Comparison of ENCODE assay signal across 7 cellular contexts in genomic region chr11:61587541-61587941, GRCh38. TPM values are rescaled to one million over a fixed set of nuclear protein-coding genes. Genes with fewer than 3 reads are reported as not detected.
DNase-seq lines count a peak whose midpoint lies in the region; ATAC-seq and TF ChIP-seq lines count a peak whose summit lies in the region.

No MANE protein-coding gene starts in this region.

- H3K4me3 ChIP-seq in fibroblast of the aortic adventitia (ENCODE audit: low read depth, low read length): peak overlapping the region; percentile 44

- H3K4me3 Mint-ChIP-seq in activated CD8-positive, alpha-beta T cell treated with anti-CD3 and anti-CD28 coated beads for 36 hours: peak overlapping the region; percentile 24
- H3K4me3 Mint-ChIP-seq in progenitor cell of endocrine pancreas (ENCODE audit: low read depth): peak overlapping the region; percentile 54

- DNase-seq in HCEC 1CT (peak; percentile 27), fibroblast of the aortic adventitia (ENCODE audit: low read depth) (peak; percentile 58), progenitor cell of endocrine pancreas (ENCODE audit: low spot score, unreplicated experiment) (peak; percentile 37)
- DNase-seq in activated CD8-positive, alpha-beta T cell treated with anti-CD3 and anti-CD28 coated beads for 36 hours: peak; percentile 39

- no peak overlapping the region for H3K27ac Mint-ChIP-seq in activated CD8-positive, alpha-beta T cell treated with anti-CD3 and anti-CD28 coated beads for 36 hours
- no peak overlapping the region for H3K27ac Mint-ChIP-seq in progenitor cell of endocrine pancreas

- no peak for TF ChIP-seq CTCF in activated CD8-positive, alpha-beta T cell treated with anti-CD3 and anti-CD28 coated beads for 36 hours (IDR thresholded peaks at IDR 0.05)
- TF ChIP-seq CTCF in fibroblast of the aortic adventitia (IDR thresholded peaks at IDR 0.05; ENCODE audit: insufficient read depth, low read length) (no peak), progenitor cell of endocrine pancreas (IDR thresholded peaks at IDR 0.05; ENCODE audit: unreplicated experiment) (no peak)

- peaks cover 11% of the 10 kb centered on the region for H3K4me1 Mint-ChIP-seq in activated CD8-positive, alpha-beta T cell treated with anti-CD3 and anti-CD28 coated beads for 36 hours (ENCODE audit: low read depth)
- peaks cover 16% of the 10 kb centered on the region for H3K4me1 Mint-ChIP-seq in progenitor cell of endocrine pancreas (ENCODE audit: low read depth)

- POLR2A ChIA-PET in activated CD8-positive, alpha-beta T cell treated with anti-CD3 and anti-CD28 coated beads for 36 hours (lab: Charles Lee): interaction anchor here (1.0 kb wide), 1 partner anchor 12 kb away, joined by 3 read pairs; no protein-coding TSS in a partner anchor

- TF ChIP-seq POLR2A in GM18505 (IDR thresholded peaks at IDR 0.05; ENCODE audit: borderline replicate concordance, extremely low read depth, insufficient read depth, insufficient read length): no peak

- H3K36me3 Mint-ChIP-seq in activated CD8-positive, alpha-beta T cell treated with anti-CD3 and anti-CD28 coated beads for 36 hours (ENCODE audit: low read depth): no peaks in the 10 kb centered on the region
- no peaks in the 10 kb centered on the region for H3K36me3 Mint-ChIP-seq in progenitor cell of endocrine pancreas (ENCODE audit: insufficient read depth)

- intact Hi-C loops in activated CD8-positive, alpha-beta T cell treated with anti-CD3 and anti-CD28 coated beads for 36 hours (cut with micrococcal nuclease): no loop called here

- CTCF ChIA-PET in activated CD8-positive, alpha-beta T cell treated with anti-CD3 and anti-CD28 coated beads for 36 hours (lab: Charles Lee): interaction anchor here (0.9 to 1.7 kb wide), 11 partner anchors 11 to 192 kb away, joined by 3 to 6 read pairs (median 3); no protein-coding TSS in a partner anchor

- H3K9me3 Mint-ChIP-seq in activated CD8-positive, alpha-beta T cell treated with anti-CD3 and anti-CD28 coated beads for 36 hours: no peaks in the 10 kb centered on the region
- no peaks in the 10 kb centered on the region for H3K9me3 Mint-ChIP-seq in progenitor cell of endocrine pancreas (ENCODE audit: low read depth)

- ATAC-seq in activated CD8-positive, alpha-beta T cell treated with anti-CD3 and anti-CD28 coated beads for 36 hours: peak; percentile 38
- ATAC-seq in HG02642 (IDR thresholded peaks at IDR 0.05; ENCODE audit: poor library complexity, unreplicated experiment) (no peak), GM18505 (IDR thresholded peaks at IDR 0.05; ENCODE audit: unreplicated experiment) (no peak), HG02798 (IDR thresholded peaks at IDR 0.05; ENCODE audit: poor library complexity, unreplicated experiment) (no peak)

- peaks cover 16% of the 10 kb centered on the region for H3K27me3 Mint-ChIP-seq in activated CD8-positive, alpha-beta T cell treated with anti-CD3 and anti-CD28 coated beads for 36 hours
- H3K27me3 Mint-ChIP-seq in progenitor cell of endocrine pancreas: peaks cover 72% of the 10 kb centered on the region

RNA-seq across cellular contexts. Expression of gene SYT7, which starts 6.7 kb away (rescaled TPM):
- not detected for total RNA-seq in activated CD8-positive, alpha-beta T cell treated with anti-CD3 and anti-CD28 coated beads for 36 hours
- total RNA-seq in fibroblast of the aortic adventitia (ENCODE audit: low replicate concordance) (7.0 and 112 TPM in 2 replicates), progenitor cell of endocrine pancreas (10.3 and 11.7 TPM in 2 replicates)
